ENCODE assay signal across 23 cellular contexts in genomic region chr3:37111199-37111598, GRCh38.
"Had no signal": no experiment of that assay in that cellular context is flagged by ENCODE, and none has a peak within 500 bp of the region (broad histone marks: within the 10 kb centered on the region; RNA-seq: fewer than 3 reads in every experiment).

No MANE protein-coding gene starts in this region.

- H3K4me1 Mint-ChIP-seq: neural progenitor cell; stimulated activated memory B cell treated with anti-CD40 and anti-IgM and Interleukin-4, amounts not matched to agents 10 μg/mL and 1 μg/mL and 100 μg/mL, for 72 hours had no signal

- H3K36me3 Mint-ChIP-seq: natural killer cell treated with Interleukin-12 subunit alpha and Interleukin-12 subunit beta and Interleukin-15 and Interleukin-18, amount 100 ng/mL, for 72 hours had no signal

- H3K4me3 ChIP-seq: dorsolateral prefrontal cortex, gastroesophageal sphincter, left ventricle myocardium inferior, lung, neural progenitor cell, ovary, testis had no signal

- H3K9me3 ChIP-seq: gastroesophageal sphincter, left ventricle myocardium inferior, ovary, testis had no signal

- H3K27ac Mint-ChIP-seq: immature natural killer cell; natural killer cell treated with Interleukin-12 subunit alpha and Interleukin-12 subunit beta and Interleukin-15 and Interleukin-18, amount 100 ng/mL, for 72 hours; neural progenitor cell; stimulated activated memory B cell treated with anti-CD40 and anti-IgM and Interleukin-4, amounts not matched to agents 10 μg/mL and 1 μg/mL and 100 μg/mL, for 72 hours; stimulated activated naive CD8-positive, alpha-beta T cell treated with anti-CD3 and anti-CD28 coated beads, Interleukin-15, Interleukin-2, amounts not matched to agents 100 ng/mL and 50 ng/mL, for 24 hours had no signal

- H3K4me2 ChIP-seq: neural progenitor cell had no signal

- H3K36me3 ChIP-seq: neural progenitor cell, ovary had no signal

- H2AFZ ChIP-seq: neural progenitor cell had no signal

- H3K4me3 Mint-ChIP-seq: immature natural killer cell; natural killer cell treated with Interleukin-12 subunit alpha and Interleukin-12 subunit beta and Interleukin-15 and Interleukin-18, amount 100 ng/mL, for 72 hours; neural progenitor cell; stimulated activated memory B cell treated with anti-CD40 and anti-IgM and Interleukin-4, amounts not matched to agents 10 μg/mL and 1 μg/mL and 100 μg/mL, for 72 hours; stimulated activated naive CD8-positive, alpha-beta T cell treated with anti-CD3 and anti-CD28 coated beads, Interleukin-15, Interleukin-2, amounts not matched to agents 100 ng/mL and 50 ng/mL, for 24 hours had no signal

- H3K9ac ChIP-seq: neural progenitor cell had no signal

- H3K9me3 Mint-ChIP-seq: immature natural killer cell; natural killer cell treated with Interleukin-12 subunit alpha and Interleukin-12 subunit beta and Interleukin-15 and Interleukin-18, amount 100 ng/mL, for 72 hours; neural progenitor cell; stimulated activated memory B cell treated with anti-CD40 and anti-IgM and Interleukin-4, amounts not matched to agents 10 μg/mL and 1 μg/mL and 100 μg/mL, for 72 hours; stimulated activated naive CD8-positive, alpha-beta T cell treated with anti-CD3 and anti-CD28 coated beads, Interleukin-15, Interleukin-2, amounts not matched to agents 100 ng/mL and 50 ng/mL, for 24 hours had no signal

- H3K27me3 Mint-ChIP-seq: natural killer cell treated with Interleukin-12 subunit alpha and Interleukin-12 subunit beta and Interleukin-15 and Interleukin-18, amount 100 ng/mL, for 72 hours; stimulated activated memory B cell treated with anti-CD40 and anti-IgM and Interleukin-4, amounts not matched to agents 10 μg/mL and 1 μg/mL and 100 μg/mL, for 72 hours; stimulated activated naive CD8-positive, alpha-beta T cell treated with anti-CD3 and anti-CD28 coated beads, Interleukin-15, Interleukin-2, amounts not matched to agents 100 ng/mL and 50 ng/mL, for 24 hours had no signal

- H3K27me3 ChIP-seq: dorsolateral prefrontal cortex, gastroesophageal sphincter, neural progenitor cell, ovary, testis had no signal

- H3K27ac ChIP-seq: dorsolateral prefrontal cortex, left ventricle myocardium inferior, neural progenitor cell, ovary, testis had no signal

- DNase-seq: cortex of kidney; dorsolateral prefrontal cortex; effector CD8-positive, alpha-beta T cell; foreskin fibroblast; glutamatergic neuron; immature natural killer cell; left ventricle myocardium inferior; mesenchymal stem cell; midbrain; nucleus accumbens; ovary; right cardiac atrium; small intestine; stimulated activated CD4-positive, alpha-beta T cell treated with anti-CD3 and anti-CD28 coated beads, Interleukin-4, amount 100 ng/mL, for 1 hour; stimulated activated CD8-positive, alpha-beta memory T cell treated with anti-CD3 and anti-CD28 coated beads, Interleukin-4, amount 100 ng/mL, for 48 hours; testis; trophoblast cell had no signal

- H3K4me1 ChIP-seq: neural progenitor cell, testis had no signal
